ENCODE assay signal across 17 cellular contexts in genomic region chr5:111131356-111131755, GRCh38. TPM values are rescaled to one million over a fixed set of nuclear protein-coding genes. Genes with fewer than 3 reads are reported as not detected.
DNase-seq lines count a peak whose midpoint lies in the region; ATAC-seq and TF ChIP-seq lines count a peak whose summit lies in the region.
"Had no signal": no experiment of that assay in that cellular context is flagged by ENCODE, and none has a peak within 500 bp of the region (broad histone marks: within the 10 kb centered on the region; RNA-seq: fewer than 3 reads in every experiment).

No MANE protein-coding gene starts in this region.

- H3K36me3 Mint-ChIP-seq in H9 (ENCODE audit: insufficient read depth in 1 of 3, low read depth in 3 of 3) (peaks cover 2 to 17% (median 15%) of the 10 kb centered on the region in 3 experiments; a peak in 6 of 7 replicates), WTC11 (peaks cover 12% of the 10 kb centered on the region), endothelial cell (ENCODE audit: low read depth, unreplicated experiment) (no peaks in the 10 kb centered on the region), mesothelial cell of epicardium (peaks cover 11% of the 10 kb centered on the region)

- H3K56ac ChIP-seq in H9 (ENCODE audit: insufficient read length, low read depth, low read length): no peak overlapping the region

- intact Hi-C loops in lower leg skin (cut with DNase I; ENCODE audit: low total_unique reads): no loop called here

- H3K27ac ChIP-seq in H9 (ENCODE audit: insufficient read length, low read depth, low read length): peak overlapping the region; percentile 17
- H3K27ac ChIP-seq: RWPE1 had no signal

- H3K14ac ChIP-seq in H9 (ENCODE audit: insufficient read depth, low read length): no peak overlapping the region

- no peaks in the 10 kb centered on the region; a peak in 1 of 5 replicates for H3K9me3 Mint-ChIP-seq in H9
- no peaks in the 10 kb centered on the region for H3K9me3 Mint-ChIP-seq in WTC11
- no peaks in the 10 kb centered on the region for H3K9me3 Mint-ChIP-seq in endothelial cell (ENCODE audit: unreplicated experiment)
- H3K9me3 Mint-ChIP-seq in mesothelial cell of epicardium: peaks cover 4% of the 10 kb centered on the region

- TF ChIP-seq POLR2A in lower leg skin (IDR thresholded peaks at IDR 0.05): no peak

- no peak overlapping the region for H4K8ac ChIP-seq in H9 (replicated peaks; ENCODE audit: insufficient read length, low read depth, low read length)

- no peak overlapping the region for H3T11ph ChIP-seq in H9 (ENCODE audit: low read length)

- no peaks in the 10 kb centered on the region for H3K79me2 ChIP-seq in H9 (ENCODE audit: insufficient read depth, low read length)

- H3K4me3 ChIP-seq in lower leg skin (ENCODE audit: low read depth, poor library complexity, severe bottlenecking): no peak overlapping the region

- H2AFZ ChIP-seq in H9 (ENCODE audit: low read length): no peak overlapping the region

- ATAC-seq in WTC11 (no peak), HG03520 (IDR thresholded peaks at IDR 0.05; ENCODE audit: unreplicated experiment) (no peak), GM19452 (IDR thresholded peaks at IDR 0.05; ENCODE audit: unreplicated experiment) (no peak)
- ATAC-seq: HCT116, PC-3 had no signal

- no peak overlapping the region for H3K4me3 Mint-ChIP-seq in H9
- no peak overlapping the region for H3K4me3 Mint-ChIP-seq in WTC11
- peak overlapping the region; percentile 34 for H3K4me3 Mint-ChIP-seq in endothelial cell (ENCODE audit: unreplicated experiment)
- H3K4me3 Mint-ChIP-seq in mesothelial cell of epicardium: no peak overlapping the region
- H3K4me3 Mint-ChIP-seq: CD4-positive, CD25-positive, alpha-beta regulatory T cell had no signal

- H3K4ac ChIP-seq in H9 (ENCODE audit: low read depth, low read length): no peak overlapping the region

- peaks cover 8% of the 10 kb centered on the region for H3K4me1 ChIP-seq in H9 (ENCODE audit: insufficient read depth, low read length)

- POLR2A ChIA-PET in WTC11 (lab: Charles Lee): no interaction called here

- H2BK5ac ChIP-seq in H9 (ENCODE audit: insufficient read length, low read length): no peak overlapping the region

- H2BK20ac ChIP-seq in H9 (ENCODE audit: low read depth, low read length, poor library complexity, severe bottlenecking): no peak overlapping the region

- no peaks in the 10 kb centered on the region for H3K9me3 ChIP-seq in H9 (ENCODE audit: control insufficient read depth, low read depth, low read length)

- no peaks in the 10 kb centered on the region for H3K27me3 ChIP-seq in H9 (ENCODE audit: insufficient read depth, low read length)

- H2AK5ac ChIP-seq in H9 (ENCODE audit: insufficient read length, low read length): no peak overlapping the region

- TF ChIP-seq CTCF in H9 (conservative IDR thresholded peaks at IDR 0.05): no peak
- no peak for TF ChIP-seq CTCF in WTC11 (IDR thresholded peaks at IDR 0.05)
- no peak for TF ChIP-seq CTCF in endothelial cell (IDR thresholded peaks at IDR 0.05; ENCODE audit: unreplicated experiment)
- TF ChIP-seq CTCF in mesothelial cell of epicardium (IDR thresholded peaks at IDR 0.05; ENCODE audit: unreplicated experiment): no peak
- TF ChIP-seq CTCF in lower leg skin (IDR thresholded peaks at IDR 0.05): no peak

- no peak overlapping the region for H2BK12ac ChIP-seq in H9 (ENCODE audit: insufficient read length, low read depth, low read length)

- H3K27me3 Mint-ChIP-seq in H9 (ENCODE audit: low read depth): no peaks in the 10 kb centered on the region
- H3K27me3 Mint-ChIP-seq in WTC11 (ENCODE audit: low read depth): no peaks in the 10 kb centered on the region
- peaks cover 6% of the 10 kb centered on the region for H3K27me3 Mint-ChIP-seq in endothelial cell (ENCODE audit: unreplicated experiment)
- H3K27me3 Mint-ChIP-seq in mesothelial cell of epicardium (ENCODE audit: low read depth): no peaks in the 10 kb centered on the region
- H3K27me3 Mint-ChIP-seq: CD4-positive, CD25-positive, alpha-beta regulatory T cell had no signal

- no peak overlapping the region for H3K23ac ChIP-seq in H9 (ENCODE audit: insufficient read length, low read depth, low read length)

- H4K91ac ChIP-seq in H9 (ENCODE audit: insufficient read length, low read depth, low read length): no peak overlapping the region

- CTCF ChIA-PET in WTC11 (lab: Charles Lee): interaction anchor here (1.0 kb wide), 1 partner anchor 330 kb away, joined by 3 read pairs; no protein-coding TSS in a partner anchor

- no peak for DNase-seq in H9
- no peak for DNase-seq in WTC11 (ENCODE audit: low spot score)
- no peak for DNase-seq in endothelial cell (ENCODE audit: low spot score)
- no peak for DNase-seq in mesothelial cell of epicardium (ENCODE audit: low spot score in 2 of 2, unreplicated experiment in 2 of 2)
- DNase-seq in lower leg skin (ENCODE audit: low spot score in 2 of 2): no peak
- DNase-seq in NCI-H1436 treated with DMSO at 0.1 percent for 48 hours (lab: John Stamatoyannopoulos, UW): no peak
- DNase-seq: ACHN; CD4-positive, CD25-positive, alpha-beta regulatory T cell; DMS53; NCI-H146; NCI-H2081; NCI-H748 treated with DMSO at 0.1 percent for 48 hours; PC-3 had no signal

- no peaks in the 10 kb centered on the region for H3K79me1 ChIP-seq in H9 (ENCODE audit: insufficient read depth, low read depth, low read length, poor library complexity, severe bottlenecking)

- no peak overlapping the region for H3K4me2 ChIP-seq in H9 (ENCODE audit: insufficient read depth, insufficient read length, low read length)

- no CpG with 5 or more reads among the region's 2 CpGs for WGBS in H9 (ENCODE audit: extremely low coverage, insufficient read length, low lambda C conversion rate)
- 41 to 66% methylated on average over 2 of the region's 2 CpGs for WGBS in lower leg skin, 2 donors

- no peaks in the 10 kb centered on the region for H4K20me1 ChIP-seq in H9 (ENCODE audit: control insufficient read depth, insufficient read depth, insufficient read length)

- no peak overlapping the region for H2BK15ac ChIP-seq in H9 (ENCODE audit: low read depth, low read length)

- H3K4me1 Mint-ChIP-seq in H9 (peaks cover 58 to 70% of the 10 kb centered on the region in 2 experiments), WTC11 (peaks cover 68% of the 10 kb centered on the region), endothelial cell (ENCODE audit: unreplicated experiment) (peaks cover 70% of the 10 kb centered on the region), mesothelial cell of epicardium (peaks cover 84% of the 10 kb centered on the region)

- H3K9ac ChIP-seq in H9 (ENCODE audit: extremely low read depth, insufficient read length, low read length): no peak overlapping the region

- no peaks in the 10 kb centered on the region for H3K23me2 ChIP-seq in H9 (ENCODE audit: insufficient read length, low read depth, low read length, poor library complexity, severe bottlenecking)

- H4K5ac ChIP-seq in H9 (ENCODE audit: insufficient read length, low read depth, low read length): no peak overlapping the region

- H3K18ac ChIP-seq in H9 (ENCODE audit: insufficient read length, low read depth, low read length): no peak overlapping the region

- H3K27ac Mint-ChIP-seq in H9: peak overlapping the region in 2 of 3 experiments; percentile 35 to 83; a peak in 3 of 7 replicates
- H3K27ac Mint-ChIP-seq in WTC11: peak overlapping the region; percentile 72
- H3K27ac Mint-ChIP-seq in endothelial cell (ENCODE audit: unreplicated experiment): peak overlapping the region; percentile 92
- peak overlapping the region; percentile 59 for H3K27ac Mint-ChIP-seq in mesothelial cell of epicardium
- H3K27ac Mint-ChIP-seq: CD4-positive, CD25-positive, alpha-beta regulatory T cell had no signal

- H2BK120ac ChIP-seq in H9 (ENCODE audit: low read depth, low read length, poor library complexity, severe bottlenecking): no peak overlapping the region

TF ChIP-seq in WTC11, 78 proteins besides CTCF, POLR2A, EP300 and RAD21:
- TF ChIP-seq SP1 (CRISPR knock-in tag; conservative IDR thresholded peaks at IDR 0.05) (no peak), MXD4 (CRISPR knock-in tag; IDR thresholded peaks at IDR 0.05; ENCODE audit: borderline replicate concordance) (no peak)

RNA-seq across cellular contexts. Expression of gene WDR36, which starts 39.2 kb away (rescaled TPM):
- total RNA-seq in H9 (2021) (41.3 and 42.0 TPM in 2 replicates), WTC11 (2021) (34.1 to 37.5 TPM (median 34.4 TPM) in 3 replicates), endothelial cell (ENCODE audit: unreplicated experiment) (25.2 TPM), mesothelial cell of epicardium (37.6 to 40.1 TPM (median 39.7 TPM) in 3 replicates), lower leg skin (10 to 100 TPM; 20.0 to 23.8 (median 22.3) TPM)

RNA-seq across cellular contexts. Expression of gene TSLP, which starts 59.8 kb away (rescaled TPM):
- 0.59 and 0.63 TPM in 2 replicates for total RNA-seq in H9 (2021)
- 0.73 to 1.1 TPM (median 0.87 TPM) in 3 replicates for total RNA-seq in WTC11 (2021)
- 1.5 TPM for total RNA-seq in endothelial cell (ENCODE audit: unreplicated experiment)
- 0.32 to 0.47 TPM (median 0.42 TPM) in 3 replicates for total RNA-seq in mesothelial cell of epicardium
- total RNA-seq in lower leg skin: under 1 TPM; 0.30 to 0.64 (median 0.48) TPM
- total RNA-seq: CD4-positive, CD25-positive, alpha-beta regulatory T cell; PC-3 had no signal
